In genomic region chr5:143338658-143339366, GRCh38 we compare ENCODE assay signal across 13 cellular contexts.
DNase-seq lines count a peak whose midpoint lies in the region; ATAC-seq and TF ChIP-seq lines count a peak whose summit lies in the region.
"Had no signal": no experiment of that assay in that cellular context is flagged by ENCODE, and none has a peak within 500 bp of the region (broad histone marks: within the 10 kb centered on the region; RNA-seq: fewer than 3 reads in every experiment).

No MANE protein-coding gene starts in this region.

- H3K9ac ChIP-seq in subcutaneous abdominal adipose tissue (ENCODE audit: low read length in 5 of 5) = no peak overlapping the region

- H3K27ac Mint-ChIP-seq in activated naive CD8-positive, alpha-beta T cell = peak overlapping the region; percentile 62
- H3K27ac Mint-ChIP-seq in activated naive CD8-positive, alpha-beta T cell treated with anti-CD3 and anti-CD28 coated beads for 36 hours = no peak overlapping the region
- peak overlapping the region; percentile 93 for H3K27ac Mint-ChIP-seq in T-helper 17 cell

- peaks cover 48% of the 10 kb centered on the region for H3K4me1 Mint-ChIP-seq in activated naive CD8-positive, alpha-beta T cell (ENCODE audit: low read depth)
- H3K4me1 Mint-ChIP-seq in activated naive CD8-positive, alpha-beta T cell treated with anti-CD3 and anti-CD28 coated beads for 36 hours = peaks cover 36% of the 10 kb centered on the region
- H3K4me1 Mint-ChIP-seq in T-helper 17 cell = peaks cover 33% of the 10 kb centered on the region

- peaks cover 0 to 42% (median 14%) of the 10 kb centered on the region in 5 donors for H3K4me1 ChIP-seq in subcutaneous abdominal adipose tissue (ENCODE audit: control insufficient read depth in 5 of 5, insufficient read depth in 5 of 5, low read length in 5 of 5)
- peaks cover 4% of the 10 kb centered on the region for H3K4me1 ChIP-seq in ovary (ENCODE audit: insufficient read depth)

- no peaks in the 10 kb centered on the region for H3K9me3 ChIP-seq in T-helper 17 cell (ENCODE audit: control insufficient read depth, low read length, poor library complexity, severe bottlenecking)
- H3K9me3 ChIP-seq in subcutaneous abdominal adipose tissue (ENCODE audit: control insufficient read depth in 5 of 5, low read length in 5 of 5) = no peaks in the 10 kb centered on the region
- H3K9me3 ChIP-seq in ovary = no peaks in the 10 kb centered on the region
- H3K9me3 ChIP-seq: left lung had no signal

- no peaks in the 10 kb centered on the region for H3K9me3 Mint-ChIP-seq in activated naive CD8-positive, alpha-beta T cell (ENCODE audit: low read depth)
- H3K9me3 Mint-ChIP-seq in activated naive CD8-positive, alpha-beta T cell treated with anti-CD3 and anti-CD28 coated beads for 36 hours = peaks cover 5% of the 10 kb centered on the region

- no peak overlapping the region for H3K4me3 Mint-ChIP-seq in activated naive CD8-positive, alpha-beta T cell
- no peak overlapping the region for H3K4me3 Mint-ChIP-seq in activated naive CD8-positive, alpha-beta T cell treated with anti-CD3 and anti-CD28 coated beads for 36 hours
- H3K4me3 Mint-ChIP-seq in T-helper 17 cell = no peak overlapping the region

- H3K36me3 ChIP-seq in subcutaneous abdominal adipose tissue (ENCODE audit: control insufficient read depth in 5 of 5, insufficient read depth in 5 of 5, low read length in 5 of 5) = peaks cover 0 to 5% (median 3%) of the 10 kb centered on the region in 5 donors
- no peaks in the 10 kb centered on the region for H3K36me3 ChIP-seq in ovary
- H3K36me3 ChIP-seq: left lung had no signal

- no peak for TF ChIP-seq CTCF in ovary (IDR thresholded peaks at IDR 0.05)

- peak; percentile 18 for ATAC-seq in T-helper 17 cell
- ATAC-seq: left lung had no signal

- intact Hi-C loops in ovary (cut with DNase I) = no loop called here

- DNase-seq in activated naive CD8-positive, alpha-beta T cell treated with anti-CD3 and anti-CD28 coated beads for 36 hours = no peak
- DNase-seq in T-helper 17 cell (no peak), fibroblast of peridontal ligament (ENCODE audit: extremely low read depth) (peak; percentile 50), GOT3 (lab: John Stamatoyannopoulos, UW) (no peak), epidermal melanocyte (ENCODE audit: insufficient read length, low spot score) (no peak), ovary (no peak)
- DNase-seq: activated effector memory CD4-positive, alpha-beta T cell treated with Interleukin-2 at 50 U/mL for 16 hours; Kasumi-1; left lung; NCI-H2029 treated with DMSO at 0.1 percent for 48 hours; SW 1271 had no signal

- H3K27me3 ChIP-seq in subcutaneous abdominal adipose tissue (ENCODE audit: control insufficient read depth in 5 of 5, insufficient read depth in 4 of 5, low read length in 5 of 5) (no peaks in the 10 kb centered on the region), ovary (no peaks in the 10 kb centered on the region)
- H3K27me3 ChIP-seq: left lung had no signal

- peaks cover 16% of the 10 kb centered on the region for H3K36me3 Mint-ChIP-seq in activated naive CD8-positive, alpha-beta T cell
- H3K36me3 Mint-ChIP-seq in activated naive CD8-positive, alpha-beta T cell treated with anti-CD3 and anti-CD28 coated beads for 36 hours = peaks cover 44% of the 10 kb centered on the region
- H3K36me3 Mint-ChIP-seq in T-helper 17 cell (ENCODE audit: low read depth) = no peaks in the 10 kb centered on the region

- H3K4me3 ChIP-seq in subcutaneous abdominal adipose tissue (ENCODE audit: low read depth in 1 of 5, low read length in 5 of 5) = no peak overlapping the region
- no peak overlapping the region for H3K4me3 ChIP-seq in ovary
- H3K4me3 ChIP-seq: left lung had no signal

- no peak for TF ChIP-seq POLR2A in ovary (IDR thresholded peaks at IDR 0.05)

- 95 to 96% (median 95%) methylated on average over 2 of the region's 2 CpGs for WGBS in ovary, 3 donors

- H3K27ac ChIP-seq in subcutaneous abdominal adipose tissue (ENCODE audit: low read depth, low read length) (peak overlapping the region; percentile 57), ovary (no peak overlapping the region)

- no peak for TF ChIP-seq EP300 in ovary (IDR thresholded peaks at IDR 0.05)

- no peaks in the 10 kb centered on the region for H3K27me3 Mint-ChIP-seq in activated naive CD8-positive, alpha-beta T cell
- no peaks in the 10 kb centered on the region for H3K27me3 Mint-ChIP-seq in activated naive CD8-positive, alpha-beta T cell treated with anti-CD3 and anti-CD28 coated beads for 36 hours
- H3K27me3 Mint-ChIP-seq in T-helper 17 cell = no peaks in the 10 kb centered on the region
